29 cellular contexts compared by ENCODE assay signal in genomic region chr2:36193680-36194079, GRCh38.
"Had no signal": no experiment of that assay in that cellular context is flagged by ENCODE, and none has a peak within 500 bp of the region (broad histone marks: within the 10 kb centered on the region; RNA-seq: fewer than 3 reads in every experiment).

No MANE protein-coding gene starts in this region.

- DNase-seq: activated CD4-positive, alpha-beta memory T cell treated with anti-CD3 and anti-CD28 coated beads for 36 hours; activated CD4-positive, alpha-beta T cell treated with anti-CD3 and anti-CD28 coated beads for 36 hours; activated CD4-positive, alpha-beta T cell treated with anti-CD3 and anti-CD28 coated beads, Interleukin-2, amount 10 ng/mL, durations not matched to agents 24 days and 14 days; activated CD4-positive, CD25-positive, alpha-beta regulatory T cell; activated CD4-positive, CD25-positive, alpha-beta regulatory T cell treated with anti-CD3 and anti-CD28 coated beads, Interleukin-2, amount 50 U/mL, for 72 hours; activated CD8-positive, alpha-beta memory T cell treated with anti-CD3 and anti-CD28 coated beads, Interleukin-2, amount 10 ng/mL, durations not matched to agents 7 days and 5 days; activated CD8-positive, alpha-beta memory T cell treated with anti-CD3 and anti-CD28 coated beads, Interleukin-2, amount 50 U/mL, for 4 hours; activated CD8-positive, alpha-beta T cell treated with anti-CD3 and anti-CD28 coated beads, Interleukin-2, amount 10 ng/mL, durations not matched to agents 7 days and 5 days; activated effector memory CD4-positive, alpha-beta T cell treated with anti-CD3 and anti-CD28 coated beads, Interleukin-2, amount 50 U/mL, for 16 hours; activated naive CD4-positive, alpha-beta T cell; activated naive CD4-positive, alpha-beta T cell treated with anti-CD3 and anti-CD28 coated beads, Interleukin-2, amount 10 ng/mL, durations not matched to agents 7 days and 5 days; activated naive CD8-positive, alpha-beta T cell treated with anti-CD3 and anti-CD28 coated beads, Interleukin-2, amount 10 ng/mL, durations not matched to agents 7 days and 5 days; activated T-cell treated with anti-CD3 and anti-CD28 coated beads, Interleukin-2, amount 50 U/mL, for 1 hour; activated T-cell treated with anti-CD3 and anti-CD28 coated beads, Interleukin-2, amount 50 U/mL, for 48 hours; amniotic stem cell; brain microvascular endothelial cell; cortex of kidney; dermis blood vessel endothelial cell; effector CD4-positive, alpha-beta T cell; effector memory CD8-positive, alpha-beta T cell; erythroblast; foreskin keratinocyte; gastrocnemius medialis; glutamatergic neuron; SW 1271; T-cell; T1000 had no signal

- H3K36me3 ChIP-seq: brain microvascular endothelial cell, esophagus muscularis mucosa, gastrocnemius medialis had no signal

- ATAC-seq: activated CD4-positive, alpha-beta T cell treated with anti-CD3 and anti-CD28 coated beads for 36 hours; activated CD8-positive, alpha-beta memory T cell treated with anti-CD3 and anti-CD28 coated beads, Interleukin-2, amount 10 ng/mL, durations not matched to agents 7 days and 5 days; activated CD8-positive, alpha-beta T cell treated with anti-CD3 and anti-CD28 coated beads, Interleukin-2, amount 10 ng/mL, durations not matched to agents 7 days and 5 days; activated naive CD4-positive, alpha-beta T cell treated with anti-CD3 and anti-CD28 coated beads, Interleukin-2, amount 50 U/mL, for 72 hours; effector memory CD8-positive, alpha-beta T cell; foreskin keratinocyte; gastrocnemius medialis; T-cell had no signal

- H3K4me3 ChIP-seq: esophagus muscularis mucosa, gastrocnemius medialis had no signal

- H3K27ac ChIP-seq: brain microvascular endothelial cell, esophagus muscularis mucosa, foreskin keratinocyte, gastrocnemius medialis had no signal

- H3K4me1 ChIP-seq: esophagus muscularis mucosa, foreskin keratinocyte, gastrocnemius medialis had no signal

- H3K9me3 ChIP-seq: esophagus muscularis mucosa, gastrocnemius medialis had no signal

- H3K27me3 ChIP-seq: brain microvascular endothelial cell, esophagus muscularis mucosa, foreskin keratinocyte, gastrocnemius medialis had no signal
